2 cellular contexts compared by ENCODE assay signal in genomic region chr13:69817333-69817732, GRCh38.
TF ChIP-seq lines count a peak whose summit lies in the region.

No MANE protein-coding gene starts in this region.

TF ChIP-seq in SK-N-SH, 30 proteins besides CTCF, POLR2A, EP300 and RAD21 (continued from another document):
- TF ChIP-seq REST (IDR thresholded peaks at IDR 0.05; ENCODE audit: low read depth, low read length): no peak

TF ChIP-seq in SK-N-SH treated with all-trans-retinoic acid at 6 μM for 48 hours, 23 proteins besides CTCF, POLR2A, EP300 and RAD21 (continued from another document):
- TF ChIP-seq CSRNP3 (CRISPR knock-in tag; IDR thresholded peaks at IDR 0.05) (no peak), POU6F1 (CRISPR knock-in tag; IDR thresholded peaks at IDR 0.05; ENCODE audit: borderline replicate concordance, low read depth) (no peak), RARB (CRISPR knock-in tag; IDR thresholded peaks at IDR 0.05) (no peak), CREB5 (CRISPR knock-in tag; IDR thresholded peaks at IDR 0.05; ENCODE audit: low read depth) (no peak), ZNF8 (CRISPR knock-in tag; IDR thresholded peaks at IDR 0.05) (no peak), ESRRG (CRISPR knock-in tag; IDR thresholded peaks at IDR 0.05) (no peak), ISL1 (CRISPR knock-in tag; IDR thresholded peaks at IDR 0.05) (peak; percentile 76), SNAI2 (CRISPR knock-in tag; IDR thresholded peaks at IDR 0.05) (no peak), CSDC2 (CRISPR knock-in tag; IDR thresholded peaks at IDR 0.05) (no peak), ZNF70 (CRISPR knock-in tag; IDR thresholded peaks at IDR 0.05) (no peak), TSHZ2 (CRISPR knock-in tag; IDR thresholded peaks at IDR 0.05) (no peak), BACH2 (CRISPR knock-in tag; IDR thresholded peaks at IDR 0.05; ENCODE audit: borderline replicate concordance) (no peak), TCF4 (CRISPR knock-in tag; IDR thresholded peaks at IDR 0.05; ENCODE audit: borderline replicate concordance) (peak; percentile 22; the same call in 1 of the 2 replicates), OSR1 (CRISPR knock-in tag; IDR thresholded peaks at IDR 0.05) (no peak), GLIS3 (CRISPR knock-in tag; IDR thresholded peaks at IDR 0.05) (no peak), ARNTL (CRISPR knock-in tag; IDR thresholded peaks at IDR 0.05; ENCODE audit: borderline replicate concordance, low read depth) (no peak), PPARA (CRISPR knock-in tag; IDR thresholded peaks at IDR 0.05; ENCODE audit: borderline replicate concordance) (no peak), TOX (CRISPR knock-in tag; IDR thresholded peaks at IDR 0.05; ENCODE audit: borderline replicate concordance) (no peak), PATZ1 (CRISPR knock-in tag; IDR thresholded peaks at IDR 0.05; ENCODE audit: borderline replicate concordance) (0 out of 2 replicates have a peak, but pooled peaks have one; percentile 20)
